Comparison of ENCODE assay signal across 8 cellular contexts in the genomic region with DNA sequence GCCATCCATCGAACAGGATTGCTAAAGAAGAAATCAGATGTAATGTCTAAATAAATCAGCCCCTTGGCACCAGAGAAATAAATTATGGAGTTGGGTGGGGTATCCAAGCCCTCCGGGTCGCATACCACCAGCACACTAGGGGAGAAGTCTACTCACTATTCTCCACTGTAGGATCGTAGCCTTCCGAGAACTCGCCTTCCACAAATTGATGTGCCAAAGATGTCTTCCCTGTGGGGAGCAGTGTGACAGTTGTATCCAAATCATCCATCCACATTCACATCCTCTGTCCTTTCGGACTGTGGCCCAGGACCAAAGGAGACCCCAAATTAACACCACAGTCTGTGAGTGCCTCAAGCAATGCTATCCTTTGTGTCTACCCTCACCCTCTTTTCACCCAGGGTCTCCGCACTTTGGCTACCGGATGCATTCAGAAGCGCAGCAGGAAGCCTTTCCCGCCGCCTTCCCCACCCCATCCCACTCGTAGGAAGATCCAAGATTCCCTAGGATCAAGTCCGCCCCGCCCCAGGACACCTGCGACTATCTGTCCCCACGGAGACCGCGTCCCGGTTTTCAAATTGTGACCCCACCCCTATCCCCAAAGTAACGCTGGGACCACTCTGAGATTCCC. TPM values are rescaled to one million over a fixed set of nuclear protein-coding genes. Genes with fewer than 3 reads are reported as not detected.
DNase-seq lines count a peak whose midpoint lies in the region; ATAC-seq and TF ChIP-seq lines count a peak whose summit lies in the region.

No MANE protein-coding gene starts in this region.

- peaks cover 5 to 8% of the 10 kb centered on the region in 2 donors for H3K4me1 ChIP-seq in thyroid gland

- H3K4me3 ChIP-seq in kidney epithelial cell (ENCODE audit: low read depth, low read length) = peak overlapping the region; percentile 73
- H3K4me3 ChIP-seq in thyroid gland (replicated peaks in 1 of 3) = peak overlapping the region; percentile 38 to 50 (median 43)

- H3K27me3 Mint-ChIP-seq in activated T-cell treated with anti-CD3 and anti-CD28 coated beads, Interleukin-2, amount 50 U/mL, for 24 hours = no peaks in the 10 kb centered on the region
- H3K27me3 Mint-ChIP-seq in activated T-helper 17 cell treated with anti-CD3 and anti-CD28 coated beads, Interleukin-2, amount 50 U/mL, for 72 hours = no peaks in the 10 kb centered on the region

- intact Hi-C loops in thyroid gland (cut with DNase I) = loop anchor here (5.0 kb wide), 1 partner anchor 43 kb away; the partner anchor contains the start of gene LMBR1L

- H3K36me3 ChIP-seq in kidney epithelial cell (ENCODE audit: control insufficient read depth, insufficient read depth, low read length) (no peaks in the 10 kb centered on the region), thyroid gland (no peaks in the 10 kb centered on the region)

- no peaks in the 10 kb centered on the region for H3K9me3 ChIP-seq in thyroid gland

- no peak for TF ChIP-seq POLR2A in thyroid gland (IDR thresholded peaks at IDR 0.05)

- TF ChIP-seq CTCF in kidney epithelial cell (IDR thresholded peaks at IDR 0.05; ENCODE audit: insufficient read depth, low read length, poor library complexity, severe bottlenecking) (no peak), thyroid gland (IDR thresholded peaks at IDR 0.05) (no peak)

- H3K4me3 Mint-ChIP-seq in activated T-cell treated with anti-CD3 and anti-CD28 coated beads, Interleukin-2, amount 50 U/mL, for 24 hours = peak overlapping the region; percentile 90
- peak overlapping the region; percentile 94 for H3K4me3 Mint-ChIP-seq in activated T-helper 17 cell treated with anti-CD3 and anti-CD28 coated beads, Interleukin-2, amount 50 U/mL, for 72 hours

- H3K36me3 Mint-ChIP-seq in activated T-cell treated with anti-CD3 and anti-CD28 coated beads, Interleukin-2, amount 50 U/mL, for 24 hours (ENCODE audit: low read depth) = peaks cover 21% of the 10 kb centered on the region
- peaks cover 30% of the 10 kb centered on the region for H3K36me3 Mint-ChIP-seq in activated T-helper 17 cell treated with anti-CD3 and anti-CD28 coated beads, Interleukin-2, amount 50 U/mL, for 72 hours (ENCODE audit: low read depth)

- H3K27me3 ChIP-seq in kidney epithelial cell (ENCODE audit: control insufficient read depth, insufficient read depth, low read length) = no peaks in the 10 kb centered on the region
- no peaks in the 10 kb centered on the region for H3K27me3 ChIP-seq in thyroid gland

- peak overlapping the region; percentile 94 for H3K27ac Mint-ChIP-seq in activated T-cell treated with anti-CD3 and anti-CD28 coated beads, Interleukin-2, amount 50 U/mL, for 24 hours
- peak overlapping the region; percentile 90 for H3K27ac Mint-ChIP-seq in activated T-helper 17 cell treated with anti-CD3 and anti-CD28 coated beads, Interleukin-2, amount 50 U/mL, for 72 hours

- 18 to 24% methylated on average over 21 of the region's 21 CpGs for WGBS in thyroid gland, 2 donors

- H3K4me1 Mint-ChIP-seq in activated T-cell treated with anti-CD3 and anti-CD28 coated beads, Interleukin-2, amount 50 U/mL, for 24 hours (ENCODE audit: low read depth) = peaks cover 23% of the 10 kb centered on the region
- peaks cover 13% of the 10 kb centered on the region for H3K4me1 Mint-ChIP-seq in activated T-helper 17 cell treated with anti-CD3 and anti-CD28 coated beads, Interleukin-2, amount 50 U/mL, for 72 hours

- peak overlapping the region in 2 of 3 donors; percentile 15 to 55 for H3K27ac ChIP-seq in thyroid gland

- H3K9me3 Mint-ChIP-seq in activated T-cell treated with anti-CD3 and anti-CD28 coated beads, Interleukin-2, amount 50 U/mL, for 24 hours = no peaks in the 10 kb centered on the region
- H3K9me3 Mint-ChIP-seq in activated T-helper 17 cell treated with anti-CD3 and anti-CD28 coated beads, Interleukin-2, amount 50 U/mL, for 72 hours = no peaks in the 10 kb centered on the region

- no peak for DNase-seq in activated T-cell treated with anti-CD3 and anti-CD28 coated beads, Interleukin-2, amount 50 U/mL, for 24 hours
- no peak for DNase-seq in activated T-cell treated with anti-CD3 and anti-CD28 coated beads, Interleukin-2, amount 50 U/mL, for 48 hours
- DNase-seq in kidney epithelial cell (ENCODE audit: low read depth) = no peak
- peak in 1 of 2 donors; percentile 13 for DNase-seq in thyroid gland
- DNase-seq in stimulated activated CD4-positive, alpha-beta T cell treated with anti-CD3 and anti-CD28 coated beads, Interleukin-4, amount 100 ng/mL, for 24 hours = no peak
- DNase-seq in kidney tubule cell (ENCODE audit: low spot score) = no peak
- DNase-seq in activated CD4-positive, CD25-positive, alpha-beta regulatory T cell treated with anti-CD3 and anti-CD28 coated beads, Interleukin-2, amount 50 U/mL, for 72 hours = no peak

- ATAC-seq in activated T-helper 17 cell treated with anti-CD3 and anti-CD28 coated beads, Interleukin-2, amount 50 U/mL, for 72 hours (replicated peaks) = no peak

RNA-seq across cellular contexts. Expression of gene RHEBL1, which starts 0.8 kb away (rescaled TPM):
- total RNA-seq in activated T-helper 17 cell treated with anti-CD3 and anti-CD28 coated beads, Interleukin-2, amount 50 U/mL, for 72 hours = 10 to 100 TPM; 12.2 to 19.3 TPM
- total RNA-seq in kidney epithelial cell (3.8 and 5.1 TPM in 2 replicates), thyroid gland (under 1 TPM in 1 of 4 donors, not detected in 3; 0.98 TPM)

RNA-seq across cellular contexts. Expression of gene KMT2D, which starts 8.4 kb away (rescaled TPM):
- total RNA-seq in activated T-helper 17 cell treated with anti-CD3 and anti-CD28 coated beads, Interleukin-2, amount 50 U/mL, for 72 hours = 10 to 100 TPM; 66.8 to 78.6 TPM
- total RNA-seq in kidney epithelial cell (68.9 and 71.8 TPM in 2 replicates), thyroid gland (100 to 1,000 TPM in 1 of 4 donors, 10 to 100 TPM in 3; 42.5 to 107 (median 71.6) TPM)

RNA-seq across cellular contexts. Expression of gene DHH, which starts 25.6 kb away (rescaled TPM):
- total RNA-seq in activated T-helper 17 cell treated with anti-CD3 and anti-CD28 coated beads, Interleukin-2, amount 50 U/mL, for 72 hours = under 1 TPM; 0.26 to 0.42 TPM
- total RNA-seq in kidney epithelial cell = 0.04 TPM in 1 of 2 replicates, not detected in the other
- under 1 TPM; 0.17 to 0.94 (median 0.44) TPM for total RNA-seq in thyroid gland

RNA-seq across cellular contexts. Expression of gene LMBR1L, which starts 41.7 kb away (rescaled TPM):
- total RNA-seq in activated T-helper 17 cell treated with anti-CD3 and anti-CD28 coated beads, Interleukin-2, amount 50 U/mL, for 72 hours = 100 to 1,000 TPM in 1 of 2 donors, 10 to 100 TPM in 1; 56.8 to 105 TPM
- total RNA-seq in kidney epithelial cell (67.9 and 74.3 TPM in 2 replicates), thyroid gland (10 to 100 TPM; 30.4 to 54.8 (median 46.6) TPM)

RNA-seq across cellular contexts. Expression of gene PRKAG1, which starts 50.4 kb away (rescaled TPM):
- total RNA-seq in activated T-helper 17 cell treated with anti-CD3 and anti-CD28 coated beads, Interleukin-2, amount 50 U/mL, for 72 hours = 10 to 100 TPM; 47.1 to 62.7 TPM
- total RNA-seq in kidney epithelial cell (57.0 and 68.5 TPM in 2 replicates), thyroid gland (10 to 100 TPM; 50.3 to 68.1 (median 59.9) TPM)
